24 cellular contexts compared by ENCODE assay signal in the genomic region with DNA sequence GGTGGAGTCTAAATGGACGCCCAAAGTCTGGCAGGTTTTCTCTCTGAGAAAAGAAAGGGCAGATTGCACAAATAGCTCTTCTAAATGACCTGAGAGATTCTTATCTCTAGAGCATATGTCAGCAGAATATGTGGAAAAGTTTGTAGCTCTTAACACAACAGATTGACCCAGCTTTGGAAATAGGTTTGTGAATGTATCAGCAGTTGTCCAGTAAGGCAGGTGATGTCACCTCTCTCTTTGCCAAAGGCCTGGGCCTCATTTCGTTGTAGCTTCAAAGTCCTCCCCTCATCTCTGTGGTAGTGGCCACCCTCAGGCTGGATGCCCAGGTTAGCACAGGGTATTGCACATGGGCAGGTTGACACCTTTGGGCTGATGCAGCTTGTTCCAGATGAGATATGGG. TPM values are rescaled to one million over a fixed set of nuclear protein-coding genes. Genes with fewer than 3 reads are reported as not detected.
DNase-seq lines count a peak whose midpoint lies in the region; ATAC-seq and TF ChIP-seq lines count a peak whose summit lies in the region.
"Had no signal": no experiment of that assay in that cellular context is flagged by ENCODE, and none has a peak within 500 bp of the region (broad histone marks: within the 10 kb centered on the region; RNA-seq: fewer than 3 reads in every experiment).

No MANE protein-coding gene starts in this region.

- DNase-seq in HuH-7.5 (ENCODE audit: low spot score) (peak; percentile 35), NCI-H524 treated with DMSO at 0.1 percent for 48 hours (lab: John Stamatoyannopoulos, UW) (peak; percentile 87), left lobe of liver (ENCODE audit: low spot score) (peak; percentile 93), posterior vena cava (ENCODE audit: low spot score) (peak; percentile 45), progenitor cell of endocrine pancreas (ENCODE audit: low spot score, unreplicated experiment) (no peak)
- DNase-seq in activated CD4-positive, alpha-beta T cell treated with anti-CD3 and anti-CD28 coated beads, Interleukin-2, amount 50 U/mL, for 1 hour: no peak
- DNase-seq: AML-193; CD4-positive, alpha-beta T cell; DMS79; EL; GDM1; GM23248; H7; Kasumi-1; NCI-H2029 treated with DMSO at 0.1 percent for 48 hours; NCI-H345; NCI-H510A treated with DMSO at 0.1 percent for 48 hours; NCI-H774; SIG-M5 had no signal

- ATAC-seq in left lobe of liver (peak; percentile 85), HG02973 (IDR thresholded peaks at IDR 0.05; ENCODE audit: unreplicated experiment) (no peak)
- ATAC-seq: A549, GM12878, K562, SK-N-SH treated with all-trans-retinoic acid at 6 μM for 48 hours had no signal

- no peaks in the 10 kb centered on the region for H3K9me3 Mint-ChIP-seq in progenitor cell of endocrine pancreas (ENCODE audit: low read depth)
- H3K9me3 Mint-ChIP-seq: CD4-positive, alpha-beta T cell had no signal

- intact Hi-C loops in posterior vena cava (cut with DNase I): no loop called here

- no peak overlapping the region for H3K27ac Mint-ChIP-seq in progenitor cell of endocrine pancreas
- H3K27ac Mint-ChIP-seq: CD4-positive, alpha-beta T cell had no signal

- peaks cover 11% of the 10 kb centered on the region for H3K4me1 Mint-ChIP-seq in progenitor cell of endocrine pancreas (ENCODE audit: low read depth)

- H3K4me3 Mint-ChIP-seq in progenitor cell of endocrine pancreas (ENCODE audit: low read depth): no peak overlapping the region
- H3K4me3 Mint-ChIP-seq: CD4-positive, alpha-beta T cell had no signal

- H3K36me3 Mint-ChIP-seq in progenitor cell of endocrine pancreas (ENCODE audit: insufficient read depth): peaks cover 27% of the 10 kb centered on the region

- TF ChIP-seq CTCF in progenitor cell of endocrine pancreas (IDR thresholded peaks at IDR 0.05; ENCODE audit: unreplicated experiment): no peak

- H3K27me3 Mint-ChIP-seq in progenitor cell of endocrine pancreas: no peaks in the 10 kb centered on the region
- H3K27me3 Mint-ChIP-seq: CD4-positive, alpha-beta T cell had no signal

RNA-seq across cellular contexts. Expression of a gene that starts 36.0 kb away (rescaled TPM):
- total RNA-seq in left lobe of liver (55.0 TPM), posterior vena cava (10 to 100 TPM; 29.5 to 29.6 TPM), progenitor cell of endocrine pancreas (20.4 and 22.2 TPM in 2 replicates)

Comparison
In these comparisons a context has a peak if more than half of its experiments do, and no peak if none do; other contexts are left out.
1. DNase-seq: peak in HuH-7.5 (single experiment), NCI-H524 treated with DMSO at 0.1 percent for 48 hours (single experiment), left lobe of liver (single experiment) and posterior vena cava (single experiment); none in progenitor cell of endocrine pancreas (single experiment) and activated CD4-positive, alpha-beta T cell treated with anti-CD3 and anti-CD28 coated beads, Interleukin-2, amount 50 U/mL, for 1 hour (single experiment).